Comparison of ENCODE assay signal across 8 cellular contexts in genomic region chr6:149938571-149939462, GRCh38. TPM values are rescaled to one million over a fixed set of nuclear protein-coding genes. Genes with fewer than 3 reads are reported as not detected.
DNase-seq lines count a peak whose midpoint lies in the region; ATAC-seq, FAIRE-seq and TF ChIP-seq lines count a peak whose summit lies in the region.

No MANE protein-coding gene starts in this region.

- H3K9ac ChIP-seq in duodenal mucosa (ENCODE audit: low read depth in 1 of 2, low read length in 2 of 2) = no peak overlapping the region

- H3K36me3 ChIP-seq in duodenal mucosa (ENCODE audit: control insufficient read depth in 1 of 2, insufficient read depth in 2 of 2, low read length in 2 of 2) = no peaks in the 10 kb centered on the region

- peak in 1 of 2 experiments; percentile 9; a peak in 2 of 6 replicates for ATAC-seq in A549
- peak; percentile 71 for ATAC-seq in GM18861 (IDR thresholded peaks at IDR 0.05; ENCODE audit: unreplicated experiment)
- ATAC-seq in HG03064 (IDR thresholded peaks at IDR 0.05; ENCODE audit: low read depth, unreplicated experiment) = peak; percentile 74
- ATAC-seq in T-cell (replicated peaks in 1 of 4) = peak in 1 of 4 experiments; percentile 53
- ATAC-seq in natural killer cell treated with Interleukin-12 subunit alpha and Interleukin-12 subunit beta and Interleukin-15 and Interleukin-18, amount 100 ng/mL, for 72 hours = peak; percentile 56 to 74

- CTCF ChIA-PET in A549 (lab: Yijun Ruan, JAX) = interaction anchor here (1.2 kb wide), 1 partner anchor 78 kb away, joined by 3 read pairs; no protein-coding TSS in a partner anchor
- CTCF ChIA-PET in T-cell (lab: Charles Lee) = no interaction called here

- H3K4me3 Mint-ChIP-seq in T-cell = peak overlapping the region; percentile 70 to 91 (median 76)
- peak overlapping the region; percentile 87 for H3K4me3 Mint-ChIP-seq in natural killer cell treated with Interleukin-12 subunit alpha and Interleukin-12 subunit beta and Interleukin-15 and Interleukin-18, amount 100 ng/mL, for 72 hours

- POLR2A ChIA-PET in A549 (lab: Yijun Ruan, JAX) = no interaction called here
- POLR2A ChIA-PET in T-cell (lab: Charles Lee) = no interaction called here

- no peak for TF ChIP-seq POLR2A in A549 (IDR thresholded peaks at IDR 0.05; ENCODE audit: low read length)

- H3K36me3 Mint-ChIP-seq in T-cell = no peaks in the 10 kb centered on the region
- no peaks in the 10 kb centered on the region for H3K36me3 Mint-ChIP-seq in natural killer cell treated with Interleukin-12 subunit alpha and Interleukin-12 subunit beta and Interleukin-15 and Interleukin-18, amount 100 ng/mL, for 72 hours

- H3K9me3 ChIP-seq in A549 = no peaks in the 10 kb centered on the region
- no peaks in the 10 kb centered on the region for H3K9me3 ChIP-seq in duodenal mucosa (ENCODE audit: control insufficient read depth in 1 of 2, low read length in 2 of 2)

- H3K27ac ChIP-seq in A549 = peak overlapping the region; percentile 49 to 84; a peak in 5 of 6 replicates
- H3K27ac ChIP-seq in duodenal mucosa (ENCODE audit: low read depth, low read length) = no peak overlapping the region

- no peaks in the 10 kb centered on the region for H3K9me3 Mint-ChIP-seq in T-cell
- no peaks in the 10 kb centered on the region for H3K9me3 Mint-ChIP-seq in natural killer cell treated with Interleukin-12 subunit alpha and Interleukin-12 subunit beta and Interleukin-15 and Interleukin-18, amount 100 ng/mL, for 72 hours

- no peak for TF ChIP-seq CTCF in A549 (IDR thresholded peaks at IDR 0.05)

- WGBS in A549 (ENCODE audit: missing lambda C conversion rate) = 19% methylated on average over 23 of the region's 59 CpGs

- H3K27ac Mint-ChIP-seq in T-cell = peak overlapping the region in 1 of 2 donors; percentile 80
- peak overlapping the region; percentile 16 to 71 for H3K27ac Mint-ChIP-seq in natural killer cell treated with Interleukin-12 subunit alpha and Interleukin-12 subunit beta and Interleukin-15 and Interleukin-18, amount 100 ng/mL, for 72 hours

- H3K4me1 ChIP-seq in A549 (peaks cover 4% of the 10 kb centered on the region; the same call in 1 of the 3 replicates), duodenal mucosa (ENCODE audit: control insufficient read depth in 1 of 2, insufficient read depth in 2 of 2, low read length in 2 of 2) (peaks cover 12 to 19% of the 10 kb centered on the region in 2 donors)

- no peak for TF ChIP-seq EP300 in A549 (IDR thresholded peaks at IDR 0.05)

- TF ChIP-seq RAD21 in A549 (conservative IDR thresholded peaks at IDR 0.05 in 1 of 2, IDR thresholded peaks at IDR 0.05 in 1 of 2) = no peak

- DNase-seq in A549 (ENCODE audit: low read depth in 1 of 2, low spot score in 1 of 2) (peak in 1 of 2 experiments; percentile 20), T-cell (peak in 30 of 34 experiments; percentile 27 to 74 (median 46)), medulla oblongata (ENCODE audit: extremely low spot score) (no peak), NCI-H2196 treated with DMSO at 0.1 percent for 48 hours (lab: John Stamatoyannopoulos, UW; ENCODE audit: unreplicated experiment) (no peak)
- DNase-seq in natural killer cell treated with Interleukin-12 subunit alpha and Interleukin-12 subunit beta and Interleukin-15 and Interleukin-18, amount 100 ng/mL, for 72 hours (ENCODE audit: low spot score) = peak; percentile 72

- peak overlapping the region; percentile 100 for H3K4me2 ChIP-seq in A549

- H3K4me3 ChIP-seq in A549 (peak overlapping the region; percentile 44), duodenal mucosa (ENCODE audit: low read depth in 1 of 2, low read length in 2 of 2) (peak overlapping the region; percentile 51 to 66)

- H3K4me1 Mint-ChIP-seq in T-cell = peaks cover 31 to 50% (median 38%) of the 10 kb centered on the region in 3 donors
- H3K4me1 Mint-ChIP-seq in natural killer cell treated with Interleukin-12 subunit alpha and Interleukin-12 subunit beta and Interleukin-15 and Interleukin-18, amount 100 ng/mL, for 72 hours (ENCODE audit: low read depth in 2 of 2) = peaks cover 22 to 23% of the 10 kb centered on the region in 2 donors

- no peak for FAIRE-seq in A549 (lab: Jason Lieb, UNC)

- H3K27me3 Mint-ChIP-seq in T-cell = peaks cover 54 to 70% of the 10 kb centered on the region in 2 donors
- peaks cover 50 to 60% of the 10 kb centered on the region in 2 donors for H3K27me3 Mint-ChIP-seq in natural killer cell treated with Interleukin-12 subunit alpha and Interleukin-12 subunit beta and Interleukin-15 and Interleukin-18, amount 100 ng/mL, for 72 hours

- H3K27me3 ChIP-seq in duodenal mucosa (ENCODE audit: control insufficient read depth in 1 of 2, insufficient read depth in 2 of 2, low read length in 2 of 2) = peaks cover 68 to 71% of the 10 kb centered on the region in 2 donors

TF ChIP-seq in A549, 52 proteins besides CTCF, POLR2A, EP300 and RAD21 (continues in another document):
- TF ChIP-seq RFX5 (IDR thresholded peaks at IDR 0.05) = no peak
- no peak for TF ChIP-seq HOXB5 (CRISPR knock-in tag; IDR thresholded peaks at IDR 0.05)
- TF ChIP-seq FOXS1 (CRISPR knock-in tag; IDR thresholded peaks at IDR 0.05) = no peak
- TF ChIP-seq MAX (IDR thresholded peaks at IDR 0.05) = peak; percentile 66
- TF ChIP-seq EHMT2 (IDR thresholded peaks at IDR 0.05; ENCODE audit: low read depth) = no peak
- no peak for TF ChIP-seq NFE2L2 (conservative IDR thresholded peaks at IDR 0.05; ENCODE audit: low read length)
- TF ChIP-seq ZNF302 (CRISPR knock-in tag; IDR thresholded peaks at IDR 0.05) = no peak
- no peak for TF ChIP-seq ELK1 (IDR thresholded peaks at IDR 0.05; ENCODE audit: low read depth, low read length)
- no peak for TF ChIP-seq CHD4 (IDR thresholded peaks at IDR 0.05; ENCODE audit: borderline replicate concordance)
- TF ChIP-seq FOSB (CRISPR knock-in tag; IDR thresholded peaks at IDR 0.05) = no peak
- TF ChIP-seq POLR2AphosphoS2 (conservative IDR thresholded peaks at IDR 0.05; ENCODE audit: low read length) = no peak
- TF ChIP-seq, protein P1, sequence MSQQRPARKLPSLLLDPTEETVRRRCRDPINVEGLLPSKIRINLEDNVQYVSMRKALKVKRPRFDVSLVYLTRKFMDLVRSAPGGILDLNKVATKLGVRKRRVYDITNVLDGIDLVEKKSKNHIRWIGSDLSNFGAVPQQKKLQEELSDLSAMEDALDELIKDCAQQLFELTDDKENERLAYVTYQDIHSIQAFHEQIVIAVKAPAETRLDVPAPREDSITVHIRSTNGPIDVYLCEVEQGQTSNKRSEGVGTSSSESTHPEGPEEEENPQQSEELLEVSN (IDR thresholded peaks at IDR 0.05; ENCODE audit: borderline replicate concordance, low read depth) = peak; percentile 74; the same call in 1 of the 2 replicates
- TF ChIP-seq NPAS2 (CRISPR knock-in tag; IDR thresholded peaks at IDR 0.05; ENCODE audit: borderline replicate concordance) = no peak

RNA-seq across cellular contexts. Expression of gene ULBP2, which starts 3.0 kb away (rescaled TPM):
- polyA plus RNA-seq in A549 (2011; rRNA removed) = 2.7 and 3.2 TPM in 2 replicates
- 2.0 TPM in 2 replicates for polyA plus RNA-seq in A549 (2012; cell fraction: cytosol; rRNA removed)
- polyA plus RNA-seq in A549 (2012; cell fraction: nucleus; rRNA removed) = 1.8 and 2.2 TPM in 2 replicates
- 4.2 to 5.0 TPM (median 4.5 TPM) in 3 replicates for polyA plus RNA-seq in A549 (2017; fragmentation: RNase III; extraction: RNeasy Plus Mini Kit Qiagen cat#74134 plus additional on column Dnase treatment)
- polyA minus RNA-seq in A549 (2011; rRNA and poly(A)+ RNA removed) = 0.39 and 1.4 TPM in 2 replicates
- total RNA-seq in T-cell = 1 to 10 TPM in 2 of 5 donors, under 1 TPM in 1, not detected in 2; 0.20 to 3.9 (median 1.6) TPM
- 1 to 10 TPM in 1 of 2 donors, under 1 TPM in 1; 0.98 to 4.0 TPM for total RNA-seq in natural killer cell treated with Interleukin-12 subunit alpha and Interleukin-12 subunit beta and Interleukin-15 and Interleukin-18, amount 100 ng/mL, for 72 hours

RNA-seq across cellular contexts. Expression of gene RAET1G, which starts 15.9 kb away (rescaled TPM):
- polyA plus RNA-seq in A549 (2011; rRNA removed) (10.1 and 14.6 TPM in 2 replicates), A549 (2017; fragmentation: RNase III; extraction: RNeasy Plus Mini Kit Qiagen cat#74134 plus additional on column Dnase treatment) (15.5 to 29.8 TPM (median 24.4 TPM) in 3 replicates)
- 7.5 and 8.2 TPM in 2 replicates for polyA plus RNA-seq in A549 (2012; cell fraction: cytosol; rRNA removed)
- 10.8 and 11.0 TPM in 2 replicates for polyA plus RNA-seq in A549 (2012; cell fraction: nucleus; rRNA removed)
- polyA minus RNA-seq in A549 (2011; rRNA and poly(A)+ RNA removed) = 4.9 and 6.5 TPM in 2 replicates
- not detected for total RNA-seq in T-cell
- total RNA-seq in natural killer cell treated with Interleukin-12 subunit alpha and Interleukin-12 subunit beta and Interleukin-15 and Interleukin-18, amount 100 ng/mL, for 72 hours = under 1 TPM in 1 of 2 donors, not detected in 1; 0.43 TPM

RNA-seq across cellular contexts. Expression of gene ULBP1, which starts 24.9 kb away (rescaled TPM):
- polyA plus RNA-seq in A549 (2011; rRNA removed) (5.7 and 6.6 TPM in 2 replicates), A549 (2017; fragmentation: RNase III; extraction: RNeasy Plus Mini Kit Qiagen cat#74134 plus additional on column Dnase treatment) (0.89 to 1.2 TPM (median 1.1 TPM) in 3 replicates)
- polyA plus RNA-seq in A549 (2012; cell fraction: cytosol; rRNA removed) = 0.67 and 0.70 TPM in 2 replicates
- 0.31 and 0.36 TPM in 2 replicates for polyA plus RNA-seq in A549 (2012; cell fraction: nucleus; rRNA removed)
- 1.4 TPM in 2 replicates for polyA minus RNA-seq in A549 (2011; rRNA and poly(A)+ RNA removed)
- total RNA-seq in T-cell = under 1 TPM in 4 of 5 donors, not detected in 1; 0.13 to 0.23 (median 0.14) TPM
- 1 to 10 TPM in 1 of 2 donors, under 1 TPM in 1; 0.31 to 1.5 TPM for total RNA-seq in natural killer cell treated with Interleukin-12 subunit alpha and Interleukin-12 subunit beta and Interleukin-15 and Interleukin-18, amount 100 ng/mL, for 72 hours

RNA-seq across cellular contexts. Expression of gene RAET1E, which starts 40.9 kb away (rescaled TPM):
- polyA plus RNA-seq in A549 (2011; rRNA removed) (2.8 and 4.2 TPM in 2 replicates), A549 (2017; fragmentation: RNase III; extraction: RNeasy Plus Mini Kit Qiagen cat#74134 plus additional on column Dnase treatment) (3.3 to 5.4 TPM (median 4.5 TPM) in 3 replicates)
- 0.66 and 0.98 TPM in 2 replicates for polyA plus RNA-seq in A549 (2012; cell fraction: cytosol; rRNA removed)
- polyA plus RNA-seq in A549 (2012; cell fraction: nucleus; rRNA removed) = 0.32 and 1.1 TPM in 2 replicates
- polyA minus RNA-seq in A549 (2011; rRNA and poly(A)+ RNA removed) = 0.44 and 2.6 TPM in 2 replicates
- total RNA-seq in T-cell = not detected
- total RNA-seq in natural killer cell treated with Interleukin-12 subunit alpha and Interleukin-12 subunit beta and Interleukin-15 and Interleukin-18, amount 100 ng/mL, for 72 hours = not detected

Comparison
In these comparisons a context has a peak if more than half of its experiments do, and no peak if none do; other contexts are left out.
1. DNase-seq: peak in T-cell (30 of 34) and natural killer cell treated with Interleukin-12 subunit alpha and Interleukin-12 subunit beta and Interleukin-15 and Interleukin-18, amount 100 ng/mL, for 72 hours (single experiment); none in medulla oblongata (single experiment) and NCI-H2196 treated with DMSO at 0.1 percent for 48 hours (single experiment).